1 cellular context compared by ENCODE assay signal in genomic region chr12:50569876-50570275, GRCh38.
TF ChIP-seq lines count a peak whose summit lies in the region.

No MANE protein-coding gene starts in this region.

TF ChIP-seq in GM23338, 12 proteins besides CTCF, POLR2A, EP300 and RAD21:
- TF ChIP-seq, protein P1, sequence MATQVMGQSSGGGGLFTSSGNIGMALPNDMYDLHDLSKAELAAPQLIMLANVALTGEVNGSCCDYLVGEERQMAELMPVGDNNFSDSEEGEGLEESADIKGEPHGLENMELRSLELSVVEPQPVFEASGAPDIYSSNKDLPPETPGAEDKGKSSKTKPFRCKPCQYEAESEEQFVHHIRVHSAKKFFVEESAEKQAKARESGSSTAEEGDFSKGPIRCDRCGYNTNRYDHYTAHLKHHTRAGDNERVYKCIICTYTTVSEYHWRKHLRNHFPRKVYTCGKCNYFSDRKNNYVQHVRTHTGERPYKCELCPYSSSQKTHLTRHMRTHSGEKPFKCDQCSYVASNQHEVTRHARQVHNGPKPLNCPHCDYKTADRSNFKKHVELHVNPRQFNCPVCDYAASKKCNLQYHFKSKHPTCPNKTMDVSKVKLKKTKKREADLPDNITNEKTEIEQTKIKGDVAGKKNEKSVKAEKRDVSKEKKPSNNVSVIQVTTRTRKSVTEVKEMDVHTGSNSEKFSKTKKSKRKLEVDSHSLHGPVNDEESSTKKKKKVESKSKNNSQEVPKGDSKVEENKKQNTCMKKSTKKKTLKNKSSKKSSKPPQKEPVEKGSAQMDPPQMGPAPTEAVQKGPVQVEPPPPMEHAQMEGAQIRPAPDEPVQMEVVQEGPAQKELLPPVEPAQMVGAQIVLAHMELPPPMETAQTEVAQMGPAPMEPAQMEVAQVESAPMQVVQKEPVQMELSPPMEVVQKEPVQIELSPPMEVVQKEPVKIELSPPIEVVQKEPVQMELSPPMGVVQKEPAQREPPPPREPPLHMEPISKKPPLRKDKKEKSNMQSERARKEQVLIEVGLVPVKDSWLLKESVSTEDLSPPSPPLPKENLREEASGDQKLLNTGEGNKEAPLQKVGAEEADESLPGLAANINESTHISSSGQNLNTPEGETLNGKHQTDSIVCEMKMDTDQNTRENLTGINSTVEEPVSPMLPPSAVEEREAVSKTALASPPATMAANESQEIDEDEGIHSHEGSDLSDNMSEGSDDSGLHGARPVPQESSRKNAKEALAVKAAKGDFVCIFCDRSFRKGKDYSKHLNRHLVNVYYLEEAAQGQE (IDR thresholded peaks at IDR 0.05; ENCODE audit: unreplicated experiment): no peak
- TF ChIP-seq ZNF114 (CRISPR knock-in tag; IDR thresholded peaks at IDR 0.05) (no peak), STAT1 (IDR thresholded peaks at IDR 0.05; ENCODE audit: unreplicated experiment) (no peak), ZNF331 (CRISPR knock-in tag; IDR thresholded peaks at IDR 0.05; ENCODE audit: low read depth) (no peak), ETS1 (IDR thresholded peaks at IDR 0.05) (no peak), EZH2 (IDR thresholded peaks at IDR 0.05; ENCODE audit: low read depth, unreplicated experiment) (no peak), JUNB (IDR thresholded peaks at IDR 0.05; ENCODE audit: unreplicated experiment) (no peak), EZH2phosphoT487 (IDR thresholded peaks at IDR 0.05; ENCODE audit: unreplicated experiment) (no peak), POLR2AphosphoS5 (IDR thresholded peaks at IDR 0.05; ENCODE audit: low read depth) (no peak), NANOG (IDR thresholded peaks at IDR 0.05; ENCODE audit: borderline replicate concordance) (no peak), CREB1 (CRISPR knock-in tag; IDR thresholded peaks at IDR 0.05; ENCODE audit: low read depth) (no peak), ZNF462 (CRISPR knock-in tag; IDR thresholded peaks at IDR 0.05) (no peak)
TF ChIP-seq in GM23338: peak in this region for 0.
